Comparison of ENCODE assay signal across 1 cellular context in the genomic region with DNA sequence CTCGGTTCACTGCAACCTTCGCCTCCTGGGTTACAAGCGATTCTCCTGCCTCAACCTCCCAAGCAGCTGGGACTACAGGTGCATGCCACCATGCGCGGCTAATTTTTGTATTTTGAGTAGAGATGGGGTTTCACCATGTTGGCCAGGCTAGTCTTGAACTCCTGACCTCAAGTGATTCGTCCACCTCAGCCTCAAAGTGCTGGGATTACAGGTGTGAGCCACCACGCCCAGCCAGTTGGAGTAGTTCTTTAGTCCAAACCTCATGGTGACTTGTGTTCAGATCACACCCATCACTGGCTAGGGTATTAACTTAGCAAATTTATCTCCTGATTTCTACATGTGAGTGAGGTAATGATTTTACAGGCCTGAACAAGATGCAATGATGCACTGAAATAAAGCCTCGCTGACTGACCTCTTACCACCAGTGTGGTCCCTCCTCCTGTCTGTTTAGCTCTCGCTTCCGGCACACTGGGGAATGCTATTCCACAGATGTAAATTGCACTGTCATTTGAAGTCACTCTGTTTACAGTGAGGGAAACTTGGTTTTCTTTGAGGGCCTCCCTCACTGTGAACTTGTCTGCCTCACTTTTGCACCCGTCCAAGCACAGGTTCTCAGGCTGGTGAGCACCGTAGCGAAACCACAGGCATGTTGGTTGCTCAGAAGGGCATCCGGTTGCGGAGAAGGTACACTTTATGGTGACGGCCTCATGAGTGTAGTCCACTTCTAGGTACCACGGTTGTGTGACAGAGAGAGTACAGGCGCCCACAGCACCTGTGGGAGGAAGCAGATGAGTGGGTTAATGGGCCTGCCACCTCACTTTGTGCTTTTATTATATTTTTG.
TF ChIP-seq lines count a peak whose summit lies in the region.

No MANE protein-coding gene starts in this region.

TF ChIP-seq in GM12878, 131 proteins besides CTCF, POLR2A, EP300 and RAD21 (continued from another document and continues in another):
- no peak for TF ChIP-seq ZBTB33 (IDR thresholded peaks at IDR 0.05)
- no peak for TF ChIP-seq CHD1 (IDR thresholded peaks at IDR 0.05; ENCODE audit: low read depth, low read length)
- no peak for TF ChIP-seq TCF7 (IDR thresholded peaks at IDR 0.05; ENCODE audit: borderline replicate concordance)
- TF ChIP-seq BHLHE40 (IDR thresholded peaks at IDR 0.05; ENCODE audit: borderline replicate concordance in 1 of 2, low read depth in 2 of 2, low read length in 1 of 2), result peak; percentile 67 to 73; a peak in 2 of 4 replicates
- no peak for TF ChIP-seq CEBPB (IDR thresholded peaks at IDR 0.05; ENCODE audit: borderline replicate concordance in 1 of 2, low read depth in 2 of 2, low read length in 2 of 2)
- TF ChIP-seq PML (IDR thresholded peaks at IDR 0.05; ENCODE audit: low read length), result 0 out of 2 replicates have a peak, but pooled peaks have one; percentile 42
- TF ChIP-seq ZNF384 (IDR thresholded peaks at IDR 0.05; ENCODE audit: borderline replicate concordance, low read depth, low read length), result no peak
- TF ChIP-seq NFIC (IDR thresholded peaks at IDR 0.05; ENCODE audit: low read depth, low read length), result peak; percentile 88
- no peak for TF ChIP-seq RCOR1 (conservative IDR thresholded peaks at IDR 0.05; ENCODE audit: low read depth, low read length)
- TF ChIP-seq SMAD1 (IDR thresholded peaks at IDR 0.05; ENCODE audit: low read depth, partially characterized antibody), result no peak
- TF ChIP-seq FOS (IDR thresholded peaks at IDR 0.05; ENCODE audit: borderline replicate concordance, extremely low read depth, insufficient read length), result no peak
- TF ChIP-seq ZBED1 (IDR thresholded peaks at IDR 0.05; ENCODE audit: borderline replicate concordance), result 0 out of 2 replicates have a peak, but pooled peaks have one; percentile 59
- peak; percentile 52; the same call in 1 of the 2 replicates for TF ChIP-seq FOXM1 (IDR thresholded peaks at IDR 0.05; ENCODE audit: low read depth, low read length)
- no peak for TF ChIP-seq CEBPZ (IDR thresholded peaks at IDR 0.05; ENCODE audit: low read depth, low read length)
- TF ChIP-seq PAX8 (IDR thresholded peaks at IDR 0.05), result no peak
- TF ChIP-seq CBX5 (IDR thresholded peaks at IDR 0.05; ENCODE audit: low read depth), result 0 out of 2 replicates have a peak, but pooled peaks have one; percentile 49
- peak; percentile 54; the same call in 1 of the 2 replicates for TF ChIP-seq MEF2A (IDR thresholded peaks at IDR 0.05; ENCODE audit: insufficient read depth, low read depth, low read length)
- TF ChIP-seq NFYA (IDR thresholded peaks at IDR 0.05; ENCODE audit: borderline replicate concordance, low read depth, low read length), result no peak
- TF ChIP-seq, protein P1, sequence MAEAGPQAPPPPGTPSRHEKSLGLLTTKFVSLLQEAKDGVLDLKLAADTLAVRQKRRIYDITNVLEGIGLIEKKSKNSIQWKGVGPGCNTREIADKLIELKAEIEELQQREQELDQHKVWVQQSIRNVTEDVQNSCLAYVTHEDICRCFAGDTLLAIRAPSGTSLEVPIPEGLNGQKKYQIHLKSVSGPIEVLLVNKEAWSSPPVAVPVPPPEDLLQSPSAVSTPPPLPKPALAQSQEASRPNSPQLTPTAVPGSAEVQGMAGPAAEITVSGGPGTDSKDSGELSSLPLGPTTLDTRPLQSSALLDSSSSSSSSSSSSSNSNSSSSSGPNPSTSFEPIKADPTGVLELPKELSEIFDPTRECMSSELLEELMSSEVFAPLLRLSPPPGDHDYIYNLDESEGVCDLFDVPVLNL (IDR thresholded peaks at IDR 0.05; ENCODE audit: low read depth, low read length), result no peak
- 0 out of 2 replicates have a peak, but pooled peaks have one; percentile 35 for TF ChIP-seq SIN3A (IDR thresholded peaks at IDR 0.05; ENCODE audit: low read depth, low read length)
- no peak for TF ChIP-seq STAT3 (IDR thresholded peaks at IDR 0.05; ENCODE audit: low read depth, low read length)
- TF ChIP-seq CHD2 (IDR thresholded peaks at IDR 0.05; ENCODE audit: borderline replicate concordance, low read depth, low read length), result peak; percentile 61; the same call in 1 of the 2 replicates
- TF ChIP-seq MEF2B (IDR thresholded peaks at IDR 0.05; ENCODE audit: partially characterized antibody, poor library complexity, severe bottlenecking), result peak; percentile 69
- 0 out of 2 replicates have a peak, but pooled peaks have one; percentile 42 for TF ChIP-seq SMAD5 (IDR thresholded peaks at IDR 0.05; ENCODE audit: low read depth)
- no peak for TF ChIP-seq ASH2L (IDR thresholded peaks at IDR 0.05; ENCODE audit: borderline replicate concordance, low read depth)
- TF ChIP-seq NBN (IDR thresholded peaks at IDR 0.05), result peak; percentile 73
- TF ChIP-seq, protein P2, sequence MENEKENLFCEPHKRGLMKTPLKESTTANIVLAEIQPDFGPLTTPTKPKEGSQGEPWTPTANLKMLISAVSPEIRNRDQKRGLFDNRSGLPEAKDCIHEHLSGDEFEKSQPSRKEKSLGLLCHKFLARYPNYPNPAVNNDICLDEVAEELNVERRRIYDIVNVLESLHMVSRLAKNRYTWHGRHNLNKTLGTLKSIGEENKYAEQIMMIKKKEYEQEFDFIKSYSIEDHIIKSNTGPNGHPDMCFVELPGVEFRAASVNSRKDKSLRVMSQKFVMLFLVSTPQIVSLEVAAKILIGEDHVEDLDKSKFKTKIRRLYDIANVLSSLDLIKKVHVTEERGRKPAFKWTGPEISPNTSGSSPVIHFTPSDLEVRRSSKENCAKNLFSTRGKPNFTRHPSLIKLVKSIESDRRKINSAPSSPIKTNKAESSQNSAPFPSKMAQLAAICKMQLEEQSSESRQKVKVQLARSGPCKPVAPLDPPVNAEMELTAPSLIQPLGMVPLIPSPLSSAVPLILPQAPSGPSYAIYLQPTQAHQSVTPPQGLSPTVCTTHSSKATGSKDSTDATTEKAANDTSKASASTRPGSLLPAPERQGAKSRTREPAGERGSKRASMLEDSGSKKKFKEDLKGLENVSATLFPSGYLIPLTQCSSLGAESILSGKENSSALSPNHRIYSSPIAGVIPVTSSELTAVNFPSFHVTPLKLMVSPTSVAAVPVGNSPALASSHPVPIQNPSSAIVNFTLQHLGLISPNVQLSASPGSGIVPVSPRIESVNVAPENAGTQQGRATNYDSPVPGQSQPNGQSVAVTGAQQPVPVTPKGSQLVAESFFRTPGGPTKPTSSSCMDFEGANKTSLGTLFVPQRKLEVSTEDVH (IDR thresholded peaks at IDR 0.05; ENCODE audit: low read depth, partially characterized antibody), result no peak
- TF ChIP-seq E4F1 (IDR thresholded peaks at IDR 0.05; ENCODE audit: borderline replicate concordance, partially characterized antibody), result no peak
- TF ChIP-seq SIX5 (IDR thresholded peaks at IDR 0.05; ENCODE audit: low read depth, low read length, severe bottlenecking), result no peak
- TF ChIP-seq GABPA (IDR thresholded peaks at IDR 0.05; ENCODE audit: low read depth), result peak; percentile 57
- TF ChIP-seq ZSCAN29 (IDR thresholded peaks at IDR 0.05), result no peak
- TF ChIP-seq, protein P3, sequence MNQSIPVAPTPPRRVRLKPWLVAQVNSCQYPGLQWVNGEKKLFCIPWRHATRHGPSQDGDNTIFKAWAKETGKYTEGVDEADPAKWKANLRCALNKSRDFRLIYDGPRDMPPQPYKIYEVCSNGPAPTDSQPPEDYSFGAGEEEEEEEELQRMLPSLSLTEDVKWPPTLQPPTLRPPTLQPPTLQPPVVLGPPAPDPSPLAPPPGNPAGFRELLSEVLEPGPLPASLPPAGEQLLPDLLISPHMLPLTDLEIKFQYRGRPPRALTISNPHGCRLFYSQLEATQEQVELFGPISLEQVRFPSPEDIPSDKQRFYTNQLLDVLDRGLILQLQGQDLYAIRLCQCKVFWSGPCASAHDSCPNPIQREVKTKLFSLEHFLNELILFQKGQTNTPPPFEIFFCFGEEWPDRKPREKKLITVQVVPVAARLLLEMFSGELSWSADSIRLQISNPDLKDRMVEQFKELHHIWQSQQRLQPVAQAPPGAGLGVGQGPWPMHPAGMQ (IDR thresholded peaks at IDR 0.05; ENCODE audit: borderline replicate concordance), result no peak
- no peak for TF ChIP-seq ESRRA (IDR thresholded peaks at IDR 0.05; ENCODE audit: low read length)
- no peak for TF ChIP-seq JUND (IDR thresholded peaks at IDR 0.05; ENCODE audit: low read depth, low read length)
- TF ChIP-seq KDM1A (IDR thresholded peaks at IDR 0.05; ENCODE audit: borderline replicate concordance), result no peak
- peak; percentile 98 for TF ChIP-seq PAX5 (IDR thresholded peaks at IDR 0.05; ENCODE audit: borderline replicate concordance, low read depth, low read length)
- no peak for TF ChIP-seq KLF5 (IDR thresholded peaks at IDR 0.05; ENCODE audit: partially characterized antibody)
- no peak for TF ChIP-seq SREBF2 (IDR thresholded peaks at IDR 0.05; ENCODE audit: low read length)
- TF ChIP-seq NFXL1 (IDR thresholded peaks at IDR 0.05; ENCODE audit: borderline replicate concordance), result no peak
- TF ChIP-seq POU2F2 (IDR thresholded peaks at IDR 0.05; ENCODE audit: borderline replicate concordance, low read depth, low read length), result peak; percentile 65; the same call in 2 of the 3 replicates
- no peak for TF ChIP-seq KAT2A (conservative IDR thresholded peaks at IDR 0.05; ENCODE audit: control insufficient read depth, low read depth, low read length)
- TF ChIP-seq RFX5 (IDR thresholded peaks at IDR 0.05; ENCODE audit: low read depth, low read length), result peak; percentile 17; the same call in 1 of the 2 replicates
- TF ChIP-seq MYB (IDR thresholded peaks at IDR 0.05; ENCODE audit: borderline replicate concordance, low read depth, low read length), result no peak
- peak; percentile 52; the same call in 1 of the 2 replicates for TF ChIP-seq BCL11A (IDR thresholded peaks at IDR 0.05; ENCODE audit: low read depth, low read length)
- TF ChIP-seq MTA2 (IDR thresholded peaks at IDR 0.05; ENCODE audit: low read depth), result peak; percentile 78
- TF ChIP-seq WRNIP1 (IDR thresholded peaks at IDR 0.05; ENCODE audit: borderline replicate concordance, low read depth, low read length), result no peak
- TF ChIP-seq RELA (IDR thresholded peaks at IDR 0.05; ENCODE audit: borderline replicate concordance, partially characterized antibody), result no peak
- TF ChIP-seq RELB (IDR thresholded peaks at IDR 0.05; ENCODE audit: low read depth), result 0 out of 2 replicates have a peak, but pooled peaks have one; percentile 42
- TF ChIP-seq EED (IDR thresholded peaks at IDR 0.05; ENCODE audit: low read depth), result peak; percentile 85
- TF ChIP-seq ZNF622 (IDR thresholded peaks at IDR 0.05), result no peak
